ENCODE assay signal across 18 cellular contexts in the genomic region with DNA sequence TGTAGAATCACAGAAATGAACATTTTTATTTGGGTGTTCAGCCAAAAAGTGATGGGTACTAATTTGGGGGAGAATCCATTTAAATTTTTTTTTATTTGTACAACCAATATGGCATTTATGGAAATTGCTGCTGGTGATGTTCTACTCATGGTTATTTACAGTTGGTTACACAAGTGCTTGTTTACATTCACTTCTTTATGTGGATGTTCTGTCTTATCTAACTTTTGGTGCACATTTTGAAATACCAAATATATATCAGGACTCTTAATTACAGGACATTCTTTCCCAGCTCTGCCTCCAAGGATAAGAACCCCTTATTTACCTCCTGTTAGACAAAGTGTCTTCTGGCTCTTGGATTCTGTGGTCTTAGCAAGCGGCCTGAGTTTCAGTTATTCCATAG. TPM values are rescaled to one million over a fixed set of nuclear protein-coding genes. Genes with fewer than 3 reads are reported as not detected.
DNase-seq lines count a peak whose midpoint lies in the region; ATAC-seq and TF ChIP-seq lines count a peak whose summit lies in the region.
"Had no signal": no experiment of that assay in that cellular context is flagged by ENCODE, and none has a peak within 500 bp of the region (broad histone marks: within the 10 kb centered on the region; RNA-seq: fewer than 3 reads in every experiment).

No MANE protein-coding gene starts in this region.

- peaks cover 20% of the 10 kb centered on the region for H3K4me1 Mint-ChIP-seq in activated naive CD8-positive, alpha-beta T cell (ENCODE audit: low read depth)
- H3K4me1 Mint-ChIP-seq in activated naive CD8-positive, alpha-beta T cell treated with anti-CD3 and anti-CD28 coated beads, Interleukin-2, amount 50 U/mL, for 24 hours: peaks cover 18% of the 10 kb centered on the region
- peaks cover 33% of the 10 kb centered on the region for H3K4me1 Mint-ChIP-seq in central memory CD8-positive, alpha-beta T cell

- H3K36me3 ChIP-seq in lower lobe of right lung: peaks cover 43% of the 10 kb centered on the region
- H3K36me3 ChIP-seq: HAP-1, SJCRH30 had no signal

- H3K9me3 ChIP-seq in lower lobe of right lung: no peaks in the 10 kb centered on the region
- H3K9me3 ChIP-seq: HAP-1 had no signal

- no peaks in the 10 kb centered on the region for H3K27me3 Mint-ChIP-seq in activated naive CD8-positive, alpha-beta T cell
- H3K27me3 Mint-ChIP-seq in activated naive CD8-positive, alpha-beta T cell treated with anti-CD3 and anti-CD28 coated beads, Interleukin-2, amount 50 U/mL, for 24 hours: no peaks in the 10 kb centered on the region
- no peaks in the 10 kb centered on the region for H3K27me3 Mint-ChIP-seq in central memory CD8-positive, alpha-beta T cell
- H3K27me3 Mint-ChIP-seq: IgD-negative memory B cell had no signal

- H3K4me3 Mint-ChIP-seq in activated naive CD8-positive, alpha-beta T cell: no peak overlapping the region
- no peak overlapping the region for H3K4me3 Mint-ChIP-seq in activated naive CD8-positive, alpha-beta T cell treated with anti-CD3 and anti-CD28 coated beads, Interleukin-2, amount 50 U/mL, for 24 hours
- H3K4me3 Mint-ChIP-seq in central memory CD8-positive, alpha-beta T cell: no peak overlapping the region
- H3K4me3 Mint-ChIP-seq: IgD-negative memory B cell had no signal

- no peak for ATAC-seq in activated naive CD8-positive, alpha-beta T cell treated with anti-CD3 and anti-CD28 coated beads, Interleukin-2, amount 50 U/mL, for 24 hours
- ATAC-seq in central memory CD8-positive, alpha-beta T cell (replicated peaks; ENCODE audit: extremely low read depth, poor library complexity, severe bottlenecking): no peak
- no peak for ATAC-seq in lower lobe of right lung
- ATAC-seq in GM19035 (IDR thresholded peaks at IDR 0.05; ENCODE audit: unreplicated experiment): no peak
- no peak for ATAC-seq in HG02763 (IDR thresholded peaks at IDR 0.05; ENCODE audit: unreplicated experiment)
- ATAC-seq: Right ventricle myocardium inferior had no signal

- intact Hi-C loops in lower lobe of right lung (cut with DNase I): no loop called here

- H3K4me1 ChIP-seq in lower lobe of right lung: no peaks in the 10 kb centered on the region
- H3K4me1 ChIP-seq: SJCRH30 had no signal

- no peak for TF ChIP-seq CTCF in lower lobe of right lung (IDR thresholded peaks at IDR 0.05)

- H3K27me3 ChIP-seq in lower lobe of right lung (ENCODE audit: low read depth): no peaks in the 10 kb centered on the region
- H3K27me3 ChIP-seq: SJCRH30 had no signal

- peak overlapping the region; percentile 32 for H3K27ac ChIP-seq in lower lobe of right lung
- H3K27ac ChIP-seq: KMS-11, PC-9, SJCRH30 had no signal

- no peaks in the 10 kb centered on the region for H3K9me3 Mint-ChIP-seq in activated naive CD8-positive, alpha-beta T cell (ENCODE audit: low read depth)
- H3K9me3 Mint-ChIP-seq in activated naive CD8-positive, alpha-beta T cell treated with anti-CD3 and anti-CD28 coated beads, Interleukin-2, amount 50 U/mL, for 24 hours: no peaks in the 10 kb centered on the region
- no peaks in the 10 kb centered on the region for H3K9me3 Mint-ChIP-seq in central memory CD8-positive, alpha-beta T cell

- DNase-seq in activated naive CD8-positive, alpha-beta T cell treated with anti-CD3 and anti-CD28 coated beads, Interleukin-2, amount 50 U/mL, for 24 hours: no peak
- no peak for DNase-seq in central memory CD8-positive, alpha-beta T cell (ENCODE audit: low spot score in 2 of 2)
- DNase-seq in lower lobe of right lung: no peak
- no peak for DNase-seq in mesenteric fat pad (ENCODE audit: low spot score)
- DNase-seq: GOT3, MM.1S, NCI-H1694, NCI-H2029 treated with DMSO at 0.1 percent for 48 hours, NCI-H526 treated with DMSO at 0.1 percent for 48 hours, PC-9, SJCRH30 had no signal

- H3K4me3 ChIP-seq in lower lobe of right lung: no peak overlapping the region
- H3K4me3 ChIP-seq: HAP-1, PC-9, SJCRH30 had no signal

- peaks cover 16% of the 10 kb centered on the region for H3K36me3 Mint-ChIP-seq in activated naive CD8-positive, alpha-beta T cell
- H3K36me3 Mint-ChIP-seq in activated naive CD8-positive, alpha-beta T cell treated with anti-CD3 and anti-CD28 coated beads, Interleukin-2, amount 50 U/mL, for 24 hours (ENCODE audit: low read depth): peaks cover 33% of the 10 kb centered on the region
- peaks cover 37% of the 10 kb centered on the region for H3K36me3 Mint-ChIP-seq in central memory CD8-positive, alpha-beta T cell (ENCODE audit: insufficient read depth)

- H3K27ac Mint-ChIP-seq in activated naive CD8-positive, alpha-beta T cell: peak overlapping the region; percentile 52
- no peak overlapping the region for H3K27ac Mint-ChIP-seq in activated naive CD8-positive, alpha-beta T cell treated with anti-CD3 and anti-CD28 coated beads, Interleukin-2, amount 50 U/mL, for 24 hours
- H3K27ac Mint-ChIP-seq in central memory CD8-positive, alpha-beta T cell (ENCODE audit: low read depth): peak overlapping the region; percentile 73
- H3K27ac Mint-ChIP-seq: IgD-negative memory B cell had no signal

RNA-seq across cellular contexts. Expression of a gene that starts 35.2 kb away (rescaled TPM):
- total RNA-seq in lower lobe of right lung (9.5 TPM), mesenteric fat pad (6.5 TPM)
